Comparison of ENCODE assay signal across 9 cellular contexts in genomic region chr7:90605055-90605454, GRCh38. TPM values are rescaled to one million over a fixed set of nuclear protein-coding genes. Genes with fewer than 3 reads are reported as not detected.
DNase-seq lines count a peak whose midpoint lies in the region; ATAC-seq, FAIRE-seq and TF ChIP-seq lines count a peak whose summit lies in the region.
"Had no signal": no experiment of that assay in that cellular context is flagged by ENCODE, and none has a peak within 500 bp of the region (broad histone marks: within the 10 kb centered on the region; RNA-seq: fewer than 3 reads in every experiment).

No MANE protein-coding gene starts in this region.

- FAIRE-seq in GM12891 (lab: Jason Lieb, UNC): no peak

- no peak for DNase-seq in GM12891 (ENCODE audit: insufficient read length, low spot score)
- DNase-seq in NCI-H446 (lab: John Stamatoyannopoulos, UW): peak; percentile 11 to 52
- peak; percentile 63 for DNase-seq in myocyte (ENCODE audit: low read depth)
- no peak for DNase-seq in activated CD8-positive, alpha-beta memory T cell treated with anti-CD3 and anti-CD28 coated beads, Interleukin-2, amount 50 U/mL, for 48 hours
- DNase-seq in medulla oblongata (ENCODE audit: extremely low spot score): no peak
- DNase-seq: activated CD4-positive, alpha-beta T cell treated with anti-CD3 and anti-CD28 coated beads, Interleukin-2, amount 10 ng/mL, durations not matched to agents 7 days and 5 days had no signal

- ATAC-seq in HG03103 (IDR thresholded peaks at IDR 0.05; ENCODE audit: low read depth, unreplicated experiment) (peak; percentile 43), GM21737 (IDR thresholded peaks at IDR 0.05; ENCODE audit: unreplicated experiment) (no peak), HG03565 (IDR thresholded peaks at IDR 0.05; ENCODE audit: unreplicated experiment) (no peak)

- TF ChIP-seq POLR2A in GM12891 (IDR thresholded peaks at IDR 0.05; ENCODE audit: low read depth, low read length): no peak

TF ChIP-seq in GM12891, 5 proteins besides CTCF, POLR2A, EP300 and RAD21:
- TF ChIP-seq SPI1 (IDR thresholded peaks at IDR 0.05; ENCODE audit: low read depth, low read length) (no peak), PAX5 (IDR thresholded peaks at IDR 0.05; ENCODE audit: insufficient read depth, low read length, severe bottlenecking) (peak; percentile 93), POU2F2 (IDR thresholded peaks at IDR 0.05; ENCODE audit: low read depth, low read length) (no peak), POLR2AphosphoS5 (IDR thresholded peaks at IDR 0.05; ENCODE audit: low read depth, low read length) (no peak), TAF1 (IDR thresholded peaks at IDR 0.05; ENCODE audit: low read depth, low read length) (no peak)

RNA-seq across cellular contexts. Expression of gene CDK14, which starts 8.9 kb away (rescaled TPM):
- 4.6 TPM for polyA plus RNA-seq in GM12891 (2012; ENCODE audit: low read depth, missing spikeins)
- 19.7 and 27.8 TPM in 2 replicates for total RNA-seq in myocyte
- polyA plus RNA-seq in myocyte (2012): 11.2 TPM
- total RNA-seq: activated CD4-positive, alpha-beta T cell treated with anti-CD3 and anti-CD28 coated beads, Interleukin-2, amount 10 ng/mL, durations not matched to agents 7 days and 5 days had no signal

Comparison
In these comparisons a context has a peak if more than half of its experiments do, and no peak if none do; other contexts are left out.
1. DNase-seq: peak in NCI-H446 (2 of 2) and myocyte (single experiment); none in GM12891 (single experiment), activated CD8-positive, alpha-beta memory T cell treated with anti-CD3 and anti-CD28 coated beads, Interleukin-2, amount 50 U/mL, for 48 hours (single experiment) and medulla oblongata (single experiment).